8 cellular contexts compared by ENCODE assay signal in the genomic region with DNA sequence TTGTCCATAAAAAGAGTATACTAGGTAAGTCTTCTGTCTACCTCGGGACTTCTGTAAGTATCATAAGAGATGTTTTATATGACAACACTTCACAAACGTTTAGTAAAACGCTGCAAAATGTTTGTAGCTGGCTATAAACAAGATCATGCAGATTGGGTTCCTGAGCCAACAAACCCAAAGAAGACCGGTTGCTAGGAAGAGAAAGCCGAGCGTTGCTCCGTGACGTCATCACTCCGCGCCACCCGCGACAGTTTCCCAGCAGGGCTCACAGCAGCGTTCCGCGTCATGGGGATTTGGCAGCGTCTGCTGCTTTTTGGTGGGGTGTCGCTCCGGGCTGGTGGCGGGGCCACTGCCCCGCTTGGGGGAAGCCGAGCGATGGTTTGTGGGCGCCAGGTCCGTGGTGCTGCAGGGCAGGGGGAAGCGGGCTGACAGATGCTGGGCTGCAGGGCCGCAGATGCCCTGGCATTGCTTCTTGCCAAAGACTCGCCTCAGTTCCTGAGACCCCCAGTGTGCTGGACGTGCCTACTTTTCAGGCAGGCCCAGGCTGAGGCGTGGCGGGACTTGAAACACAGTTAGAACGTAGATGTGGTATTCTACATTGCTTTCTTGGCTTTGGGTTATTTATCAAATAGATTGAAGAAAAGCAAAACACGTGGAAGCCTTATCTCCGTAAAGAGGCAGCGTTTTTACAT. TPM values are rescaled to one million over a fixed set of nuclear protein-coding genes. Genes with fewer than 3 reads are reported as not detected.
A peak's percentile ranks its signal among the peaks of the same experiment; 100 is the strongest.
DNase-seq lines count a peak whose midpoint lies in the region; ATAC-seq, FAIRE-seq and TF ChIP-seq lines count a peak whose summit lies in the region.

A gene with protein sequence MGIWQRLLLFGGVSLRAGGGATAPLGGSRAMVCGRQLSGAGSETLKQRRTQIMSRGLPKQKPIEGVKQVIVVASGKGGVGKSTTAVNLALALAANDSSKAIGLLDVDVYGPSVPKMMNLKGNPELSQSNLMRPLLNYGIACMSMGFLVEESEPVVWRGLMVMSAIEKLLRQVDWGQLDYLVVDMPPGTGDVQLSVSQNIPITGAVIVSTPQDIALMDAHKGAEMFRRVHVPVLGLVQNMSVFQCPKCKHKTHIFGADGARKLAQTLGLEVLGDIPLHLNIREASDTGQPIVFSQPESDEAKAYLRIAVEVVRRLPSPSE (plus strand): TSS at position 250 of the 692 bp plus-strand sequence. CDS start 36 bp downstream, at position 286.

- H3K4me3 Mint-ChIP-seq in astrocyte (ENCODE audit: unreplicated experiment) = peak within 1 kb of the TSS; percentile 92

- peak within 1 kb of the TSS; percentile 93 for H3K27ac Mint-ChIP-seq in astrocyte (ENCODE audit: unreplicated experiment)

- H4K20me1 ChIP-seq in astrocyte (ENCODE audit: insufficient read depth, low read length) (no peaks in the 10 kb centered on the region), hepatocyte (ENCODE audit: insufficient read depth, poor library complexity, severe bottlenecking) (no peaks in the 10 kb centered on the region)

- DNase-seq in NCI-H187 treated with DMSO at 0.1 percent for 48 hours (lab: John Stamatoyannopoulos, UW) (peak; percentile 53), T-helper 22 cell (ENCODE audit: low read depth) (peak; percentile 94), astrocyte (ENCODE audit: low read depth) (peak; percentile 91), hepatocyte (ENCODE audit: low spot score) (peak; percentile 95), renal cortical epithelial cell (ENCODE audit: low read depth) (peak; percentile 88), cortex of kidney (lab: John Stamatoyannopoulos, UW) (no peak)

- H3K27me3 Mint-ChIP-seq in astrocyte (ENCODE audit: low read depth, unreplicated experiment) = no peaks in the 10 kb centered on the region

- H3K27me3 ChIP-seq in astrocyte (ENCODE audit: insufficient read depth, low read length) = peaks cover 3% of the 10 kb centered on the region
- no peaks in the 10 kb centered on the region for H3K27me3 ChIP-seq in hepatocyte

- TF ChIP-seq CTCF in astrocyte (IDR thresholded peaks at IDR 0.05; ENCODE audit: insufficient read depth, low read depth, low read length) (no peak), hepatocyte (IDR thresholded peaks at IDR 0.05; ENCODE audit: poor library complexity) (no peak)

- no peaks in the 10 kb centered on the region for H3K36me3 Mint-ChIP-seq in astrocyte (ENCODE audit: low read depth, unreplicated experiment)

- H3K27ac ChIP-seq in astrocyte (ENCODE audit: low read depth, low read length) (peak within 1 kb of the TSS; percentile 93), hepatocyte (peak within 1 kb of the TSS; percentile 89)

- H3K36me3 ChIP-seq in astrocyte (ENCODE audit: insufficient read depth, low read length) = no peaks in the 10 kb centered on the region
- no peaks in the 10 kb centered on the region for H3K36me3 ChIP-seq in hepatocyte (replicated peaks; ENCODE audit: insufficient read depth, low read depth)

- H3K4me2 ChIP-seq in astrocyte (ENCODE audit: low read length) (peak within 1 kb of the TSS; percentile 85), hepatocyte (peak within 1 kb of the TSS; percentile 90)

- 1% methylated on average over 34 of the region's 34 CpGs for WGBS in hepatocyte (ENCODE audit: low lambda C conversion rate, missing lambda C conversion rate)

- no peaks in the 10 kb centered on the region for H3K4me1 ChIP-seq in astrocyte (ENCODE audit: insufficient read depth, low read length)
- H3K4me1 ChIP-seq in hepatocyte (ENCODE audit: insufficient read depth) = no peaks in the 10 kb centered on the region

- H3K4me3 ChIP-seq in astrocyte (ENCODE audit: insufficient read depth, low read depth, low read length) (peak within 1 kb of the TSS; percentile 90), hepatocyte (peak within 1 kb of the TSS; percentile 68)

- H3K79me2 ChIP-seq in astrocyte (ENCODE audit: insufficient read depth, low read length) (no peaks in the 10 kb centered on the region), hepatocyte (peaks cover 7% of the 10 kb centered on the region)

- H3K9ac ChIP-seq in astrocyte (ENCODE audit: low read length) = peak within 1 kb of the TSS; percentile 95

- H3K4me1 Mint-ChIP-seq in astrocyte (ENCODE audit: low read depth, unreplicated experiment) = no peaks in the 10 kb centered on the region

- peak; percentile 79 for FAIRE-seq in astrocyte (lab: Jason Lieb, UNC)

- ATAC-seq in GM18499 (IDR thresholded peaks at IDR 0.05; ENCODE audit: insufficient read depth, unreplicated experiment) (peak; percentile 90), HG02943 (IDR thresholded peaks at IDR 0.05; ENCODE audit: low read depth, unreplicated experiment) (peak; percentile 96)

- no peaks in the 10 kb centered on the region for H3K9me2 ChIP-seq in hepatocyte (replicated peaks; ENCODE audit: insufficient read depth)

- H3K9me3 ChIP-seq in astrocyte (ENCODE audit: insufficient read depth, low read depth, low read length) (no peaks in the 10 kb centered on the region), hepatocyte (ENCODE audit: low read depth) (no peaks in the 10 kb centered on the region)

- H3K9me3 Mint-ChIP-seq in astrocyte (ENCODE audit: unreplicated experiment) = no peaks in the 10 kb centered on the region

- H2AFZ ChIP-seq in astrocyte (ENCODE audit: low read depth, low read length) (peak within 1 kb of the TSS; percentile 98), hepatocyte (peak within 1 kb of the TSS; percentile 98)

RNA-seq across cellular contexts. Expression of the gene that starts here (rescaled TPM):
- total RNA-seq in astrocyte (8.2 and 9.0 TPM in 2 replicates), hepatocyte (14.4 and 14.8 TPM in 2 replicates), renal cortical epithelial cell (14.5 and 21.9 TPM in 2 replicates)
- polyA plus RNA-seq in hepatocyte = 7.4 and 12.5 TPM in 2 replicates
